12 cellular contexts compared by ENCODE assay signal in the genomic region with DNA sequence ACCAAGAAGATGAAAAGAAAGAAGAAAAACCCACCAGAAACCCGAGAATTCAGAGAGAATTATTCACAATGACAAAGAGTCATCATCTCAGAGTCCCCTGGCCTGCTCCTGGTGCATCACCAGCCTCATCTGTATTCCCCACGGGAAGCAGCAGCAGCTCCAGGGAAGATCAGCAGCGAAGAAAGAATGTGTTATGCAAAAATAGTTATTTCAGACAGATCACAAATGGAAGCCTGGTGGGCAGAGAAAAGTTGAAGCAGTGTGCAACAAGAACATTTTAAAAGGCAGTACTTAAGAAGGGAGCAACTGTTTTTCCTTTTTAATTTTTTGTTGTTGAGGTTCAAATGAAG.
DNase-seq lines count a peak whose midpoint lies in the region; ATAC-seq and TF ChIP-seq lines count a peak whose summit lies in the region.
"Had no signal": no experiment of that assay in that cellular context is flagged by ENCODE, and none has a peak within 500 bp of the region (broad histone marks: within the 10 kb centered on the region; RNA-seq: fewer than 3 reads in every experiment).

No MANE protein-coding gene starts in this region.

- no peaks in the 10 kb centered on the region for H3K9me3 Mint-ChIP-seq in GM23338
- H3K9me3 Mint-ChIP-seq in activated T-helper 17 cell treated with anti-CD3 and anti-CD28 coated beads, Interleukin-2, amount 50 U/mL, for 72 hours, result peaks cover 4% of the 10 kb centered on the region
- H3K9me3 Mint-ChIP-seq: immature natural killer cell had no signal

- 57% methylated on average over 3 of the region's 3 CpGs for WGBS in smooth muscle cell (ENCODE audit: low lambda C conversion rate)

- H3K9me2 ChIP-seq in GM23338 (ENCODE audit: insufficient read depth), result no peaks in the 10 kb centered on the region

- H3K36me3 ChIP-seq in GM23338 (ENCODE audit: insufficient read depth) (no peaks in the 10 kb centered on the region), smooth muscle cell (ENCODE audit: low read depth) (no peaks in the 10 kb centered on the region)
- H3K36me3 ChIP-seq: right atrium auricular region had no signal

- H3K27me3 Mint-ChIP-seq in GM23338 (ENCODE audit: insufficient read depth, low read depth, poor library complexity), result peaks cover 2% of the 10 kb centered on the region
- H3K27me3 Mint-ChIP-seq in activated T-helper 17 cell treated with anti-CD3 and anti-CD28 coated beads, Interleukin-2, amount 50 U/mL, for 72 hours, result no peaks in the 10 kb centered on the region

- H3K27ac Mint-ChIP-seq in GM23338, result peak overlapping the region; percentile 45; the same call in 1 of the 2 replicates
- H3K27ac Mint-ChIP-seq in activated T-helper 17 cell treated with anti-CD3 and anti-CD28 coated beads, Interleukin-2, amount 50 U/mL, for 72 hours, result peak overlapping the region; percentile 10

- TF ChIP-seq CTCF in GM23338 (conservative IDR thresholded peaks at IDR 0.05; ENCODE audit: low read depth in 2 of 2), result no peak
- no peak for TF ChIP-seq CTCF in smooth muscle cell (IDR thresholded peaks at IDR 0.05; ENCODE audit: borderline replicate concordance, insufficient read depth, poor library complexity, severe bottlenecking)

- H3K27me3 ChIP-seq in GM23338 (ENCODE audit: insufficient read depth) (no peaks in the 10 kb centered on the region), smooth muscle cell (ENCODE audit: low read depth) (no peaks in the 10 kb centered on the region)
- H3K27me3 ChIP-seq: right atrium auricular region had no signal

- ATAC-seq in GM23338, result peak; percentile 53
- no peak for ATAC-seq in activated T-helper 17 cell treated with anti-CD3 and anti-CD28 coated beads, Interleukin-2, amount 50 U/mL, for 72 hours (replicated peaks)
- ATAC-seq in GM19397 (IDR thresholded peaks at IDR 0.05; ENCODE audit: unreplicated experiment), result no peak
- no peak for ATAC-seq in GM18517 (IDR thresholded peaks at IDR 0.05; ENCODE audit: unreplicated experiment)
- no peak for ATAC-seq in HG03354 (IDR thresholded peaks at IDR 0.05; ENCODE audit: poor library complexity, severe bottlenecking, unreplicated experiment)
- ATAC-seq: mucosa of descending colon had no signal

- peaks cover 51% of the 10 kb centered on the region for H3K4me1 Mint-ChIP-seq in GM23338
- H3K4me1 Mint-ChIP-seq in activated T-helper 17 cell treated with anti-CD3 and anti-CD28 coated beads, Interleukin-2, amount 50 U/mL, for 72 hours, result peaks cover 28% of the 10 kb centered on the region

- peaks cover 28% of the 10 kb centered on the region; the same call in 1 of the 2 replicates for H3K4me1 ChIP-seq in GM23338 (ENCODE audit: insufficient read depth)
- H3K4me1 ChIP-seq in smooth muscle cell (ENCODE audit: low read depth), result peaks cover 42% of the 10 kb centered on the region

- no peak overlapping the region for H3K9ac ChIP-seq in smooth muscle cell (ENCODE audit: low read depth)

- H2AFZ ChIP-seq in GM23338 (no peak overlapping the region), smooth muscle cell (ENCODE audit: low read depth) (no peak overlapping the region)

- DNase-seq in GM23338 (ENCODE audit: low spot score) (no peak), inferior parietal cortex (ENCODE audit: extremely low spot score) (peak; percentile 66), smooth muscle cell (lab: John Stamatoyannopoulos, UW; ENCODE audit: unreplicated experiment) (no peak)
- no peak for DNase-seq in stimulated activated CD4-positive, alpha-beta T cell treated with anti-CD3 and anti-CD28 coated beads, Interleukin-1b, Interleukin-23, amount 100 ng/mL, for 48 hours
- DNase-seq: immature natural killer cell, mucosa of descending colon, MV-4-11 had no signal

- no peaks in the 10 kb centered on the region for H3K36me3 Mint-ChIP-seq in GM23338 (ENCODE audit: low read depth)
- H3K36me3 Mint-ChIP-seq in activated T-helper 17 cell treated with anti-CD3 and anti-CD28 coated beads, Interleukin-2, amount 50 U/mL, for 72 hours (ENCODE audit: low read depth), result peaks cover 7% of the 10 kb centered on the region
- H3K36me3 Mint-ChIP-seq: immature natural killer cell had no signal

- H4K20me1 ChIP-seq in GM23338 (replicated peaks; ENCODE audit: insufficient read depth), result no peaks in the 10 kb centered on the region
- peaks cover 23% of the 10 kb centered on the region for H4K20me1 ChIP-seq in smooth muscle cell (ENCODE audit: low read depth)

- H3K27ac ChIP-seq in GM23338 (ENCODE audit: low read depth) (no peak overlapping the region), smooth muscle cell (ENCODE audit: low read depth) (peak overlapping the region; percentile 25)
- H3K27ac ChIP-seq: right atrium auricular region had no signal

- no peak overlapping the region for H3K4me3 Mint-ChIP-seq in GM23338
- no peak overlapping the region for H3K4me3 Mint-ChIP-seq in activated T-helper 17 cell treated with anti-CD3 and anti-CD28 coated beads, Interleukin-2, amount 50 U/mL, for 72 hours
- H3K4me3 Mint-ChIP-seq: immature natural killer cell had no signal

- no peaks in the 10 kb centered on the region for H3F3A ChIP-seq in GM23338 (replicated peaks; ENCODE audit: low read depth)
- H3F3A ChIP-seq in smooth muscle cell (ENCODE audit: low read depth), result no peaks in the 10 kb centered on the region

- H3K4me3 ChIP-seq in GM23338, result no peak overlapping the region
- H3K4me3 ChIP-seq in smooth muscle cell, result no peak overlapping the region
- H3K4me3 ChIP-seq: mucosa of descending colon, right atrium auricular region had no signal

- no peaks in the 10 kb centered on the region for H3K9me3 ChIP-seq in smooth muscle cell (replicated peaks; ENCODE audit: low read depth)
- H3K9me3 ChIP-seq: mucosa of descending colon, right atrium auricular region had no signal

- H3K4me2 ChIP-seq in GM23338 (no peak overlapping the region), smooth muscle cell (peak overlapping the region; percentile 12)

- H3K79me2 ChIP-seq in GM23338 (replicated peaks; ENCODE audit: insufficient read depth) (no peaks in the 10 kb centered on the region), smooth muscle cell (ENCODE audit: low read depth) (peaks cover 30% of the 10 kb centered on the region)

TF ChIP-seq in GM23338, 12 proteins besides CTCF, POLR2A, EP300 and RAD21:
- TF ChIP-seq JUNB (IDR thresholded peaks at IDR 0.05; ENCODE audit: unreplicated experiment) (no peak), ZNF331 (CRISPR knock-in tag; IDR thresholded peaks at IDR 0.05; ENCODE audit: low read depth) (no peak), CREB1 (CRISPR knock-in tag; IDR thresholded peaks at IDR 0.05; ENCODE audit: low read depth) (no peak), EZH2phosphoT487 (IDR thresholded peaks at IDR 0.05; ENCODE audit: unreplicated experiment) (no peak)
- TF ChIP-seq, protein P1, sequence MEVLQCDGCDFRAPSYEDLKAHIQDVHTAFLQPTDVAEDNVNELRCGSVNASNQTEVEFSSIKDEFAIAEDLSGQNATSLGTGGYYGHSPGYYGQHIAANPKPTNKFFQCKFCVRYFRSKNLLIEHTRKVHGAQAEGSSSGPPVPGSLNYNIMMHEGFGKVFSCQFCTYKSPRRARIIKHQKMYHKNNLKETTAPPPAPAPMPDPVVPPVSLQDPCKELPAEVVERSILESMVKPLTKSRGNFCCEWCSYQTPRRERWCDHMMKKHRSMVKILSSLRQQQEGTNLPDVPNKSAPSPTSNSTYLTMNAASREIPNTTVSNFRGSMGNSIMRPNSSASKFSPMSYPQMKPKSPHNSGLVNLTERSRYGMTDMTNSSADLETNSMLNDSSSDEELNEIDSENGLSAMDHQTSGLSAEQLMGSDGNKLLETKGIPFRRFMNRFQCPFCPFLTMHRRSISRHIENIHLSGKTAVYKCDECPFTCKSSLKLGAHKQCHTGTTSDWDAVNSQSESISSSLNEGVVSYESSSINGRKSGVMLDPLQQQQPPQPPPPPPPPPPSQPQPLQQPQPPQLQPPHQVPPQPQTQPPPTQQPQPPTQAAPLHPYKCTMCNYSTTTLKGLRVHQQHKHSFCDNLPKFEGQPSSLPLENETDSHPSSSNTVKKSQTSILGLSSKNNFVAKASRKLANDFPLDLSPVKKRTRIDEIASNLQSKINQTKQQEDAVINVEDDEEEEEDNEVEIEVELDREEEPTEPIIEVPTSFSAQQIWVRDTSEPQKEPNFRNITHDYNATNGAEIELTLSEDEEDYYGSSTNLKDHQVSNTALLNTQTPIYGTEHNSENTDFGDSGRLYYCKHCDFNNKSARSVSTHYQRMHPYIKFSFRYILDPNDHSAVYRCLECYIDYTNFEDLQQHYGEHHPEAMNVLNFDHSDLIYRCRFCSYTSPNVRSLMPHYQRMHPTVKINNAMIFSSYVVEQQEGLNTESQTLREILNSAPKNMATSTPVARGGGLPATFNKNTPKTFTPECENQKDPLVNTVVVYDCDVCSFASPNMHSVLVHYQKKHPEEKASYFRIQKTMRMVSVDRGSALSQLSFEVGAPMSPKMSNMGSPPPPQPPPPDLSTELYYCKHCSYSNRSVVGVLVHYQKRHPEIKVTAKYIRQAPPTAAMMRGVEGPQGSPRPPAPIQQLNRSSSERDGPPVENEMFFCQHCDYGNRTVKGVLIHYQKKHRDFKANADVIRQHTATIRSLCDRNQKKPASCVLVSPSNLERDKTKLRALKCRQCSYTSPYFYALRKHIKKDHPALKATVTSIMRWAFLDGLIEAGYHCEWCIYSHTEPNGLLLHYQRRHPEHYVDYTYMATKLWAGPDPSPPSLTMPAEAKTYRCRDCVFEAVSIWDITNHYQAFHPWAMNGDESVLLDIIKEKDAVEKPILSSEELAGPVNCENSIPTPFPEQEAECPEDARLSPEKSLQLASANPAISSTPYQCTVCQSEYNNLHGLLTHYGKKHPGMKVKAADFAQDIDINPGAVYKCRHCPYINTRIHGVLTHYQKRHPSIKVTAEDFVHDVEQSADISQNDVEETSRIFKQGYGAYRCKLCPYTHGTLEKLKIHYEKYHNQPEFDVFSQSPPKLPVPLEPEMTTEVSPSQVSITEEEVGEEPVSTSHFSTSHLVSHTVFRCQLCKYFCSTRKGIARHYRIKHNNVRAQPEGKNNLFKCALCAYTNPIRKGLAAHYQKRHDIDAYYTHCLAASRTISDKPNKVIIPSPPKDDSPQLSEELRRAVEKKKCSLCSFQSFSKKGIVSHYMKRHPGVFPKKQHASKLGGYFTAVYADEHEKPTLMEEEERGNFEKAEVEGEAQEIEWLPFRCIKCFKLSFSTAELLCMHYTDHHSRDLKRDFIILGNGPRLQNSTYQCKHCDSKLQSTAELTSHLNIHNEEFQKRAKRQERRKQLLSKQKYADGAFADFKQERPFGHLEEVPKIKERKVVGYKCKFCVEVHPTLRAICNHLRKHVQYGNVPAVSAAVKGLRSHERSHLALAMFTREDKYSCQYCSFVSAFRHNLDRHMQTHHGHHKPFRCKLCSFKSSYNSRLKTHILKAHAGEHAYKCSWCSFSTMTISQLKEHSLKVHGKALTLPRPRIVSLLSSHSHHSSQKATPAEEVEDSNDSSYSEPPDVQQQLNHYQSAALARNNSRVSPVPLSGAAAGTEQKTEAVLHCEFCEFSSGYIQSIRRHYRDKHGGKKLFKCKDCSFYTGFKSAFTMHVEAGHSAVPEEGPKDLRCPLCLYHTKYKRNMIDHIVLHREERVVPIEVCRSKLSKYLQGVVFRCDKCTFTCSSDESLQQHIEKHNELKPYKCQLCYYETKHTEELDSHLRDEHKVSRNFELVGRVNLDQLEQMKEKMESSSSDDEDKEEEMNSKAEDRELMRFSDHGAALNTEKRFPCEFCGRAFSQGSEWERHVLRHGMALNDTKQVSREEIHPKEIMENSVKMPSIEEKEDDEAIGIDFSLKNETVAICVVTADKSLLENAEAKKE (CRISPR knock-in tag; IDR thresholded peaks at IDR 0.05), result no peak
